In genomic region chr6:159100011-159100788, GRCh38 we compare ENCODE assay signal across 1 cellular context.
TF ChIP-seq lines count a peak whose summit lies in the region.

No MANE protein-coding gene starts in this region.

TF ChIP-seq in H1, 55 proteins besides CTCF, POLR2A, EP300 and RAD21:
- TF ChIP-seq KDM1A (IDR thresholded peaks at IDR 0.05; ENCODE audit: borderline replicate concordance, low read length) (peak; percentile 42; the same call in 1 of the 2 replicates), CHD2 (IDR thresholded peaks at IDR 0.05; ENCODE audit: low read length) (no peak)
